Comparison of ENCODE assay signal across 9 cellular contexts in genomic region chr7:87344446-87344845, GRCh38. TPM values are rescaled to one million over a fixed set of nuclear protein-coding genes. Genes with fewer than 3 reads are reported as not detected.
DNase-seq lines count a peak whose midpoint lies in the region; ATAC-seq and TF ChIP-seq lines count a peak whose summit lies in the region.
"Had no signal": no experiment of that assay in that cellular context is flagged by ENCODE, and none has a peak within 500 bp of the region (broad histone marks: within the 10 kb centered on the region; RNA-seq: fewer than 3 reads in every experiment).

No MANE protein-coding gene starts in this region.

- TF ChIP-seq CTCF in heart right ventricle (IDR thresholded peaks at IDR 0.05) (no peak), astrocyte of the cerebellum (IDR thresholded peaks at IDR 0.05; ENCODE audit: low read depth, low read length, missing control alignments) (no peak), lower lobe of right lung (IDR thresholded peaks at IDR 0.05) (no peak)

- ATAC-seq in heart right ventricle (no peak), left cardiac atrium (no peak), lower lobe of right lung (no peak), aorta (ENCODE audit: low FRiP score) (no peak), GM19324 (IDR thresholded peaks at IDR 0.05; ENCODE audit: low FRiP score, unreplicated experiment) (no peak)

- H3K27ac ChIP-seq in heart right ventricle (peak overlapping the region in 8 of 10 donors; percentile 68 to 89 (median 83)), lower lobe of right lung (peak overlapping the region; percentile 80), aorta (ENCODE audit: low read depth in 1 of 2, low read length in 2 of 2) (peak overlapping the region in 1 of 2 donors; percentile 83)

- H3K27me3 ChIP-seq in heart right ventricle (no peaks in the 10 kb centered on the region), lower lobe of right lung (ENCODE audit: low read depth) (no peaks in the 10 kb centered on the region), aorta (ENCODE audit: control insufficient read depth in 1 of 2, insufficient read depth in 2 of 2, low read length in 1 of 2) (no peaks in the 10 kb centered on the region)

- H3K4me3 ChIP-seq in heart right ventricle (peak overlapping the region in 7 of 10 donors; percentile 55 to 89 (median 72)), astrocyte of the cerebellum (ENCODE audit: low read depth, low read length) (peak overlapping the region; percentile 66), lower lobe of right lung (peak overlapping the region; percentile 75), aorta (ENCODE audit: low read length in 2 of 2) (peak overlapping the region; percentile 74 to 78)

- in situ Hi-C loops in astrocyte of the cerebellum (cut with HindIII; ENCODE audit: low sequenced_read_pairs) = no loop called here

- intact Hi-C loops in heart right ventricle (cut with DNase I) (loop anchor here in 2 of 10 donors (10.0 kb wide), 1 partner anchor 530 kb away; the partner anchor contains the start of genes DBF4 (in 2 of the 2) and SLC25A40 (in 2 of the 2)), left cardiac atrium (cut with DNase I) (loop anchor here in 1 of 2 donors (10.0 kb wide), 1 partner anchor 190 kb away; the partner anchor contains the start of gene DMTF1), lower lobe of right lung (cut with DNase I) (no loop called here), aorta (cut with DNase I) (loop anchor here (10.0 kb wide), 3 partner anchors 130 to 540 kb away; partner anchors contain the start of genes DMTF1 (in 2 of the 2) and ABCB4 (in 1 of the 2))

- H3K4me1 ChIP-seq in heart right ventricle (peaks cover 0 to 35% (median 16%) of the 10 kb centered on the region in 9 donors), lower lobe of right lung (peaks cover 29% of the 10 kb centered on the region), aorta (ENCODE audit: control insufficient read depth in 1 of 2, insufficient read depth in 2 of 2, low read length in 2 of 2) (peaks cover 1 to 3% of the 10 kb centered on the region in 2 donors)

- H3K36me3 ChIP-seq in heart right ventricle (peaks cover 0 to 42% (median 6%) of the 10 kb centered on the region in 9 donors), lower lobe of right lung (peaks cover 13% of the 10 kb centered on the region), aorta (ENCODE audit: control insufficient read depth in 1 of 2, insufficient read depth in 2 of 2, low read length in 1 of 2) (no peaks in the 10 kb centered on the region)

- WGBS in heart right ventricle, 2 donors = 32 to 36% methylated on average over 2 of the region's 2 CpGs
- WGBS in aorta, 2 donors = 1 to 2% methylated on average over 2 of the region's 2 CpGs

- DNase-seq in heart right ventricle (no peak), left cardiac atrium (no peak), astrocyte of the cerebellum (ENCODE audit: low read depth) (no peak), lower lobe of right lung (no peak), aorta (no peak), glomerular visceral epithelial cell (ENCODE audit: extremely low spot score) (no peak), NCI-H2171 (lab: John Stamatoyannopoulos, UW) (no peak)
- DNase-seq: stimulated activated CD4-positive, alpha-beta T cell treated with anti-CD3 and anti-CD28 coated beads, Interleukin-4, amount 100 ng/mL, for 4 hours had no signal

- H3K9me3 ChIP-seq in heart right ventricle (no peaks in the 10 kb centered on the region), lower lobe of right lung (no peaks in the 10 kb centered on the region), aorta (ENCODE audit: control insufficient read depth, low read length) (no peaks in the 10 kb centered on the region)

RNA-seq across cellular contexts. Expression of gene CROT, which starts 1.0 kb away (rescaled TPM):
- 10 to 100 TPM in 1 of 10 donors, 1 to 10 TPM in 9; 4.5 to 10.6 (median 7.7) TPM for total RNA-seq in heart right ventricle
- 1 to 10 TPM; 4.3 to 5.6 TPM for polyA plus RNA-seq in heart right ventricle
- 1 to 10 TPM; 5.3 to 7.7 TPM for total RNA-seq in left cardiac atrium
- total RNA-seq in lower lobe of right lung = 9.5 TPM
- 10 to 100 TPM; 11.8 to 19.5 TPM for total RNA-seq in aorta
- 10 to 100 TPM; 11.0 to 16.1 TPM for polyA plus RNA-seq in aorta
